Comparison of ENCODE assay signal across 2 cellular contexts in the genomic region with DNA sequence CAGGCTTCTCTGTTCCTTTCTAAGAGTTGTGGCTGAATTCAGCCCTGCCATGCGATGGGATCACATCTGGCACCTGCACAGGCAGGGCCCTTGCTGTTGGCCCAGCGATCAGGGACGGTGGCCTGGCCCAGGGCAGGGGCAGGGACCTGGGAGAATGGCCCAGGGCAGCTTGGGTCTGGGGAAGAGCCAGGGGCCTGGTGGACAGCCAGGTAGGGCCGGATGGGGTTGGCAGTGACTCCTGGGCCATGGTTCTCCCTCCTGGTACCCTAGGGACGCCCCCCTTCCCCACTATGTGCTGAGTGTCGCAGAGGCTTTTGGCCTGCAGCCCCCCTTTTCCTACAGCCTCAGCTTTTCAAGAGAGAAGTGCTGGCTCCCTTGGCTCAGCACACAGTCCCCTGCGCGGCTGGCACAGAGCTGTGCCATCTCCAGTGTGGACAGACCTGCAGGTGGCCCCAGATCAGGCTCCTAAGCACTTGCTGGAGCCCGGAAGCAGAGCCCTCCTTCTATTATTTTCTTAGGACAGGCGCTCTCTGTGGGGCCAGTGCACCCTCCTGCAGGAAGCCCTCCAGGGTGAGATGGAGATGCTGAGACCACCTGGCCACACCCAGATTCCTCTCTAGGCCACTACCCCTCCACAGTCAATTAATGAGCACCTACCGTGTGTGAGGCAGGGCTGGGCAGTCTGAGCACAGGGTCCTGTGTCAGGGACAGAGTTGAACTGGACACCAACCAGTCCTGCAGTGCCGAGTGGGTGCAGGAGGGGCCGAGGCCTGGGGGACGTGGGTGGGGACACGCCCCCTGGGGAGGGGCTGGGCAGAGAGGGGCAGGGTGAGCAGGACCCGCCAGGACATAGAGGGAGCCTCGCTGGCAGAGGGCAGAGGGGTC.
TF ChIP-seq lines count a peak whose summit lies in the region.

No MANE protein-coding gene starts in this region.

TF ChIP-seq in SK-N-SH, 30 proteins besides CTCF, POLR2A, EP300 and RAD21 (continued from another document):
- TF ChIP-seq, protein P1, sequence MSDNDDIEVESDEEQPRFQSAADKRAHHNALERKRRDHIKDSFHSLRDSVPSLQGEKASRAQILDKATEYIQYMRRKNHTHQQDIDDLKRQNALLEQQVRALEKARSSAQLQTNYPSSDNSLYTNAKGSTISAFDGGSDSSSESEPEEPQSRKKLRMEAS (IDR thresholded peaks at IDR 0.05; ENCODE audit: low read depth) = no peak
- TF ChIP-seq SIN3A (IDR thresholded peaks at IDR 0.05; ENCODE audit: borderline replicate concordance, low read depth, low read length) (no peak), CHD2 (IDR thresholded peaks at IDR 0.05; ENCODE audit: low read length, partially characterized antibody) (no peak), ELF1 (IDR thresholded peaks at IDR 0.05) (no peak), JUND (IDR thresholded peaks at IDR 0.05) (no peak), IRF3 (IDR thresholded peaks at IDR 0.05; ENCODE audit: low read depth, low read length) (no peak), MXI1 (IDR thresholded peaks at IDR 0.05; ENCODE audit: low read depth, low read length) (no peak)
- TF ChIP-seq, protein P2, sequence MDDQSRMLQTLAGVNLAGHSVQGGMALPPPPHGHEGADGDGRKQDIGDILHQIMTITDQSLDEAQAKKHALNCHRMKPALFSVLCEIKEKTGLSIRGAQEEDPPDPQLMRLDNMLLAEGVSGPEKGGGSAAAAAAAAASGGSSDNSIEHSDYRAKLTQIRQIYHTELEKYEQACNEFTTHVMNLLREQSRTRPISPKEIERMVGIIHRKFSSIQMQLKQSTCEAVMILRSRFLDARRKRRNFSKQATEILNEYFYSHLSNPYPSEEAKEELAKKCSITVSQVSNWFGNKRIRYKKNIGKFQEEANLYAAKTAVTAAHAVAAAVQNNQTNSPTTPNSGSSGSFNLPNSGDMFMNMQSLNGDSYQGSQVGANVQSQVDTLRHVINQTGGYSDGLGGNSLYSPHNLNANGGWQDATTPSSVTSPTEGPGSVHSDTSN (IDR thresholded peaks at IDR 0.05) = no peak
TF ChIP-seq in SK-N-SH: peak in this region for 0.

TF ChIP-seq in SK-N-SH treated with all-trans-retinoic acid at 6 μM for 48 hours, 23 proteins besides CTCF, POLR2A, EP300 and RAD21 (continued from another document):
- TF ChIP-seq ZFP30 (CRISPR knock-in tag; IDR thresholded peaks at IDR 0.05) (no peak), ZC3H10 (CRISPR knock-in tag; IDR thresholded peaks at IDR 0.05) (no peak), ZFP3 (CRISPR knock-in tag; IDR thresholded peaks at IDR 0.05) (no peak)
- TF ChIP-seq, protein P3, sequence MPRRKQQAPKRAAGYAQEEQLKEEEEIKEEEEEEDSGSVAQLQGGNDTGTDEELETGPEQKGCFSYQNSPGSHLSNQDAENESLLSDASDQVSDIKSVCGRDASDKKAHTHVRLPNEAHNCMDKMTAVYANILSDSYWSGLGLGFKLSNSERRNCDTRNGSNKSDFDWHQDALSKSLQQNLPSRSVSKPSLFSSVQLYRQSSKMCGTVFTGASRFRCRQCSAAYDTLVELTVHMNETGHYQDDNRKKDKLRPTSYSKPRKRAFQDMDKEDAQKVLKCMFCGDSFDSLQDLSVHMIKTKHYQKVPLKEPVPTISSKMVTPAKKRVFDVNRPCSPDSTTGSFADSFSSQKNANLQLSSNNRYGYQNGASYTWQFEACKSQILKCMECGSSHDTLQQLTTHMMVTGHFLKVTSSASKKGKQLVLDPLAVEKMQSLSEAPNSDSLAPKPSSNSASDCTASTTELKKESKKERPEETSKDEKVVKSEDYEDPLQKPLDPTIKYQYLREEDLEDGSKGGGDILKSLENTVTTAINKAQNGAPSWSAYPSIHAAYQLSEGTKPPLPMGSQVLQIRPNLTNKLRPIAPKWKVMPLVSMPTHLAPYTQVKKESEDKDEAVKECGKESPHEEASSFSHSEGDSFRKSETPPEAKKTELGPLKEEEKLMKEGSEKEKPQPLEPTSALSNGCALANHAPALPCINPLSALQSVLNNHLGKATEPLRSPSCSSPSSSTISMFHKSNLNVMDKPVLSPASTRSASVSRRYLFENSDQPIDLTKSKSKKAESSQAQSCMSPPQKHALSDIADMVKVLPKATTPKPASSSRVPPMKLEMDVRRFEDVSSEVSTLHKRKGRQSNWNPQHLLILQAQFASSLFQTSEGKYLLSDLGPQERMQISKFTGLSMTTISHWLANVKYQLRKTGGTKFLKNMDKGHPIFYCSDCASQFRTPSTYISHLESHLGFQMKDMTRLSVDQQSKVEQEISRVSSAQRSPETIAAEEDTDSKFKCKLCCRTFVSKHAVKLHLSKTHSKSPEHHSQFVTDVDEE (CRISPR knock-in tag; IDR thresholded peaks at IDR 0.05) = no peak
